In genomic region chr20:49964964-49965780, GRCh38 we compare ENCODE assay signal across 1 cellular context.
TF ChIP-seq lines count a peak whose summit lies in the region.

No MANE protein-coding gene starts in this region.

TF ChIP-seq in GM23338, 12 proteins besides CTCF, POLR2A, EP300 and RAD21 (continued from another document):
- no peak for TF ChIP-seq ZNF462 (CRISPR knock-in tag; IDR thresholded peaks at IDR 0.05)
- no peak for TF ChIP-seq NANOG (IDR thresholded peaks at IDR 0.05; ENCODE audit: borderline replicate concordance)
- no peak for TF ChIP-seq EZH2 (IDR thresholded peaks at IDR 0.05; ENCODE audit: low read depth, unreplicated experiment)
